ENCODE assay signal across 2 cellular contexts in genomic region chr18:68489018-68489792, GRCh38.
TF ChIP-seq lines count a peak whose summit lies in the region.

No MANE protein-coding gene starts in this region.

TF ChIP-seq in SK-N-SH, 30 proteins besides CTCF, POLR2A, EP300 and RAD21 (continued from another document):
- TF ChIP-seq, protein P1, sequence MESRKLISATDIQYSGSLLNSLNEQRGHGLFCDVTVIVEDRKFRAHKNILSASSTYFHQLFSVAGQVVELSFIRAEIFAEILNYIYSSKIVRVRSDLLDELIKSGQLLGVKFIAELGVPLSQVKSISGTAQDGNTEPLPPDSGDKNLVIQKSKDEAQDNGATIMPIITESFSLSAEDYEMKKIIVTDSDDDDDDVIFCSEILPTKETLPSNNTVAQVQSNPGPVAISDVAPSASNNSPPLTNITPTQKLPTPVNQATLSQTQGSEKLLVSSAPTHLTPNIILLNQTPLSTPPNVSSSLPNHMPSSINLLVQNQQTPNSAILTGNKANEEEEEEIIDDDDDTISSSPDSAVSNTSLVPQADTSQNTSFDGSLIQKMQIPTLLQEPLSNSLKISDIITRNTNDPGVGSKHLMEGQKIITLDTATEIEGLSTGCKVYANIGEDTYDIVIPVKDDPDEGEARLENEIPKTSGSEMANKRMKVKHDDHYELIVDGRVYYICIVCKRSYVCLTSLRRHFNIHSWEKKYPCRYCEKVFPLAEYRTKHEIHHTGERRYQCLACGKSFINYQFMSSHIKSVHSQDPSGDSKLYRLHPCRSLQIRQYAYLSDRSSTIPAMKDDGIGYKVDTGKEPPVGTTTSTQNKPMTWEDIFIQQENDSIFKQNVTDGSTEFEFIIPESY (IDR thresholded peaks at IDR 0.05; ENCODE audit: borderline replicate concordance, low read depth) = no peak
- no peak for TF ChIP-seq NFIC (IDR thresholded peaks at IDR 0.05; ENCODE audit: borderline replicate concordance)
- TF ChIP-seq MAX (IDR thresholded peaks at IDR 0.05; ENCODE audit: low read depth) = no peak
- TF ChIP-seq NRF1 (IDR thresholded peaks at IDR 0.05; ENCODE audit: low read depth, low read length) = no peak
- no peak for TF ChIP-seq POLR2AphosphoS5 (IDR thresholded peaks at IDR 0.05; ENCODE audit: low read depth, low read length)
- no peak for TF ChIP-seq TCF12 (IDR thresholded peaks at IDR 0.05)
- no peak for TF ChIP-seq JUND (IDR thresholded peaks at IDR 0.05)
- TF ChIP-seq USF1 (IDR thresholded peaks at IDR 0.05; ENCODE audit: borderline replicate concordance, low read depth) = no peak
- TF ChIP-seq MXI1 (IDR thresholded peaks at IDR 0.05; ENCODE audit: low read depth, low read length) = no peak
- TF ChIP-seq, protein P2, sequence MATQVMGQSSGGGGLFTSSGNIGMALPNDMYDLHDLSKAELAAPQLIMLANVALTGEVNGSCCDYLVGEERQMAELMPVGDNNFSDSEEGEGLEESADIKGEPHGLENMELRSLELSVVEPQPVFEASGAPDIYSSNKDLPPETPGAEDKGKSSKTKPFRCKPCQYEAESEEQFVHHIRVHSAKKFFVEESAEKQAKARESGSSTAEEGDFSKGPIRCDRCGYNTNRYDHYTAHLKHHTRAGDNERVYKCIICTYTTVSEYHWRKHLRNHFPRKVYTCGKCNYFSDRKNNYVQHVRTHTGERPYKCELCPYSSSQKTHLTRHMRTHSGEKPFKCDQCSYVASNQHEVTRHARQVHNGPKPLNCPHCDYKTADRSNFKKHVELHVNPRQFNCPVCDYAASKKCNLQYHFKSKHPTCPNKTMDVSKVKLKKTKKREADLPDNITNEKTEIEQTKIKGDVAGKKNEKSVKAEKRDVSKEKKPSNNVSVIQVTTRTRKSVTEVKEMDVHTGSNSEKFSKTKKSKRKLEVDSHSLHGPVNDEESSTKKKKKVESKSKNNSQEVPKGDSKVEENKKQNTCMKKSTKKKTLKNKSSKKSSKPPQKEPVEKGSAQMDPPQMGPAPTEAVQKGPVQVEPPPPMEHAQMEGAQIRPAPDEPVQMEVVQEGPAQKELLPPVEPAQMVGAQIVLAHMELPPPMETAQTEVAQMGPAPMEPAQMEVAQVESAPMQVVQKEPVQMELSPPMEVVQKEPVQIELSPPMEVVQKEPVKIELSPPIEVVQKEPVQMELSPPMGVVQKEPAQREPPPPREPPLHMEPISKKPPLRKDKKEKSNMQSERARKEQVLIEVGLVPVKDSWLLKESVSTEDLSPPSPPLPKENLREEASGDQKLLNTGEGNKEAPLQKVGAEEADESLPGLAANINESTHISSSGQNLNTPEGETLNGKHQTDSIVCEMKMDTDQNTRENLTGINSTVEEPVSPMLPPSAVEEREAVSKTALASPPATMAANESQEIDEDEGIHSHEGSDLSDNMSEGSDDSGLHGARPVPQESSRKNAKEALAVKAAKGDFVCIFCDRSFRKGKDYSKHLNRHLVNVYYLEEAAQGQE (IDR thresholded peaks at IDR 0.05; ENCODE audit: low read depth, low read length) = no peak
- TF ChIP-seq, protein P3, sequence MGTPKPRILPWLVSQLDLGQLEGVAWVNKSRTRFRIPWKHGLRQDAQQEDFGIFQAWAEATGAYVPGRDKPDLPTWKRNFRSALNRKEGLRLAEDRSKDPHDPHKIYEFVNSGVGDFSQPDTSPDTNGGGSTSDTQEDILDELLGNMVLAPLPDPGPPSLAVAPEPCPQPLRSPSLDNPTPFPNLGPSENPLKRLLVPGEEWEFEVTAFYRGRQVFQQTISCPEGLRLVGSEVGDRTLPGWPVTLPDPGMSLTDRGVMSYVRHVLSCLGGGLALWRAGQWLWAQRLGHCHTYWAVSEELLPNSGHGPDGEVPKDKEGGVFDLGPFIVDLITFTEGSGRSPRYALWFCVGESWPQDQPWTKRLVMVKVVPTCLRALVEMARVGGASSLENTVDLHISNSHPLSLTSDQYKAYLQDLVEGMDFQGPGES (IDR thresholded peaks at IDR 0.05; ENCODE audit: low read depth, low read length) = no peak
- TF ChIP-seq RXRA (IDR thresholded peaks at IDR 0.05; ENCODE audit: borderline replicate concordance, low read depth) = no peak
- TF ChIP-seq TAF1 (IDR thresholded peaks at IDR 0.05; ENCODE audit: borderline replicate concordance, low read depth, low read length) = no peak

TF ChIP-seq in SK-N-SH treated with all-trans-retinoic acid at 6 μM for 48 hours, 23 proteins besides CTCF, POLR2A, EP300 and RAD21 (continued from another document):
- no peak for TF ChIP-seq CREB5 (CRISPR knock-in tag; IDR thresholded peaks at IDR 0.05; ENCODE audit: low read depth)
- no peak for TF ChIP-seq CSDC2 (CRISPR knock-in tag; IDR thresholded peaks at IDR 0.05)
- no peak for TF ChIP-seq ARNTL (CRISPR knock-in tag; IDR thresholded peaks at IDR 0.05; ENCODE audit: borderline replicate concordance, low read depth)
- no peak for TF ChIP-seq ZFP3 (CRISPR knock-in tag; IDR thresholded peaks at IDR 0.05)
- no peak for TF ChIP-seq ISL1 (CRISPR knock-in tag; IDR thresholded peaks at IDR 0.05)
- no peak for TF ChIP-seq ZC3H10 (CRISPR knock-in tag; IDR thresholded peaks at IDR 0.05)
- no peak for TF ChIP-seq ESRRG (CRISPR knock-in tag; IDR thresholded peaks at IDR 0.05)
- TF ChIP-seq GLIS3 (CRISPR knock-in tag; IDR thresholded peaks at IDR 0.05) = no peak
- TF ChIP-seq ZNF8 (CRISPR knock-in tag; IDR thresholded peaks at IDR 0.05) = no peak
- no peak for TF ChIP-seq ZFP30 (CRISPR knock-in tag; IDR thresholded peaks at IDR 0.05)
- TF ChIP-seq BACH2 (CRISPR knock-in tag; IDR thresholded peaks at IDR 0.05; ENCODE audit: borderline replicate concordance) = no peak
- TF ChIP-seq TOX (CRISPR knock-in tag; IDR thresholded peaks at IDR 0.05; ENCODE audit: borderline replicate concordance) = no peak
- TF ChIP-seq SNAI2 (CRISPR knock-in tag; IDR thresholded peaks at IDR 0.05) = no peak
- no peak for TF ChIP-seq POU6F1 (CRISPR knock-in tag; IDR thresholded peaks at IDR 0.05; ENCODE audit: borderline replicate concordance, low read depth)
- TF ChIP-seq TCF4 (CRISPR knock-in tag; IDR thresholded peaks at IDR 0.05; ENCODE audit: borderline replicate concordance) = no peak
- no peak for TF ChIP-seq RARB (CRISPR knock-in tag; IDR thresholded peaks at IDR 0.05)
- no peak for TF ChIP-seq OSR1 (CRISPR knock-in tag; IDR thresholded peaks at IDR 0.05)
- no peak for TF ChIP-seq PPARA (CRISPR knock-in tag; IDR thresholded peaks at IDR 0.05; ENCODE audit: borderline replicate concordance)
TF ChIP-seq in SK-N-SH treated with all-trans-retinoic acid at 6 μM for 48 hours: peak in this region for 0.
